ENCODE assay signal across 17 cellular contexts in the genomic region with DNA sequence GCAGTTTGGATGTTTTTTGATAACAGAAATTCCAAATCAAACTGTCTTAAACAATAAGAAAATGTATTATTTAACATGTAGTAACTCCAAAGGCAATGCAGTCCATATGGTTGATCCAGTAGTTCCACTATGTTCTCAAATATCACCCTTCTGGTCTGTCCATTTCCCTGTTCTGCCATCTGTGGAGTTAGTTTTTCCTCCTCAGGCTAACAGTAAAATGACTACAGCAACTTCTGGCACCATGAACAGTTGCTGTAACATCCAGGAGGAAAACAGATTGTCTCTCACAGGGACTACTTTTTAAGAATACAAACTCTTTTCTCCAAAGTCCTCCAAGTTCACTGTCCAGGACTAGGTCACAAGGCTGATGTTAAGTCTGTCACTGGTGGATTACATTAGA.
"Had no signal": no experiment of that assay in that cellular context is flagged by ENCODE, and none has a peak within 500 bp of the region (broad histone marks: within the 10 kb centered on the region; RNA-seq: fewer than 3 reads in every experiment).

No MANE protein-coding gene starts in this region.

- DNase-seq: activated CD4-positive, alpha-beta T cell treated with anti-CD3 and anti-CD28 coated beads for 4 hours; activated CD8-positive, alpha-beta memory T cell treated with anti-CD3 and anti-CD28 coated beads, Interleukin-2, amount 50 U/mL, for 4 hours; activated CD8-positive, alpha-beta T cell treated with anti-CD3 and anti-CD28 coated beads for 36 hours; activated gamma-delta T cell treated with Interleukin-2 at 50 U/mL for 16 hours; activated naive CD4-positive, alpha-beta T cell treated with anti-CD3 and anti-CD28 coated beads, Interleukin-2, amount 10 ng/mL, durations not matched to agents 7 days and 5 days; activated naive CD8-positive, alpha-beta T cell treated with anti-CD3 and anti-CD28 coated beads for 36 hours; activated T-cell treated with anti-CD3 and anti-CD28 coated beads, Interleukin-2, amount 50 U/mL, for 72 hours; colonic mucosa; KG1; NCI-H1092; NCI-H1417; NCI-H2081; NCI-H226; Peyer's patch; SHP77 treated with DMSO at 0.1 percent for 48 hours; T-helper 1 cell had no signal

- H3K27ac ChIP-seq: colonic mucosa, Peyer's patch had no signal

- ATAC-seq: activated CD4-positive, CD25-positive, alpha-beta regulatory T cell treated with anti-CD3 and anti-CD28 coated beads, Interleukin-2, amount 50 U/mL, for 24 hours; activated CD8-positive, alpha-beta T cell treated with anti-CD3 and anti-CD28 coated beads for 36 hours; activated T-cell treated with anti-CD3 and anti-CD28 coated beads, Interleukin-2, amount 50 U/mL, for 72 hours had no signal

- H3K4me3 ChIP-seq: colonic mucosa, Peyer's patch had no signal

- H3K27me3 ChIP-seq: colonic mucosa, Peyer's patch had no signal

- H3K9me3 ChIP-seq: colonic mucosa, Peyer's patch had no signal

- H3K36me3 ChIP-seq: colonic mucosa, Peyer's patch had no signal

- H3K4me1 ChIP-seq: colonic mucosa, Peyer's patch had no signal
